Comparison of ENCODE assay signal across 2 cellular contexts in genomic region chr15:37112963-37113362, GRCh38.
TF ChIP-seq lines count a peak whose summit lies in the region.

No MANE protein-coding gene starts in this region.

TF ChIP-seq in K562, 482 proteins besides CTCF, POLR2A, EP300 and RAD21:
- TF ChIP-seq CTBP1 (IDR thresholded peaks at IDR 0.05; ENCODE audit: borderline replicate concordance), result no peak
- no peak for TF ChIP-seq SIX5 (IDR thresholded peaks at IDR 0.05; ENCODE audit: borderline replicate concordance in 1 of 2, insufficient read depth in 1 of 2, low read depth in 1 of 2, low read length in 2 of 2)
- TF ChIP-seq KAT8 (IDR thresholded peaks at IDR 0.05; ENCODE audit: low read depth), result no peak
- TF ChIP-seq TARDBP (IDR thresholded peaks at IDR 0.05), result no peak
- no peak for TF ChIP-seq PHF21A (IDR thresholded peaks at IDR 0.05; ENCODE audit: borderline replicate concordance, low read depth)
- no peak for TF ChIP-seq ZC3H4 (CRISPR knock-in tag; IDR thresholded peaks at IDR 0.05; ENCODE audit: borderline replicate concordance)
- no peak for TF ChIP-seq ZC3H11A (IDR thresholded peaks at IDR 0.05; ENCODE audit: low read depth, low read length)
- no peak for TF ChIP-seq NCOA4 (IDR thresholded peaks at IDR 0.05; ENCODE audit: partially characterized antibody)

TF ChIP-seq in neural cell, 6 proteins besides CTCF, POLR2A, EP300 and RAD21:
- TF ChIP-seq POLR2AphosphoS5 (IDR thresholded peaks at IDR 0.05) (no peak), REST (IDR thresholded peaks at IDR 0.05; ENCODE audit: borderline replicate concordance) (no peak), TAF1 (IDR thresholded peaks at IDR 0.05; ENCODE audit: low read depth) (no peak), MXI1 (conservative IDR thresholded peaks at IDR 0.05; ENCODE audit: poor library complexity, severe bottlenecking) (no peak), EZH2 (IDR thresholded peaks at IDR 0.05; ENCODE audit: borderline replicate concordance, insufficient read depth, low read length, poor library complexity, severe bottlenecking) (no peak), SMC3 (conservative IDR thresholded peaks at IDR 0.05; ENCODE audit: poor library complexity) (no peak)
